ENCODE assay signal across 8 cellular contexts in genomic region chr16:67150058-67150832, GRCh38. TPM values are rescaled to one million over a fixed set of nuclear protein-coding genes. Genes with fewer than 3 reads are reported as not detected.
DNase-seq lines count a peak whose midpoint lies in the region; ATAC-seq and TF ChIP-seq lines count a peak whose summit lies in the region.

No MANE protein-coding gene starts in this region.

- H3K4me3 ChIP-seq in astrocyte of the cerebellum (ENCODE audit: low read depth, low read length), result peak overlapping the region; percentile 55
- peak overlapping the region; percentile 68 for H3K4me3 ChIP-seq in iPS-18c (ENCODE audit: insufficient read depth, low read depth, low read length)
- H3K4me3 ChIP-seq in smooth muscle cell, result peak overlapping the region; percentile 72

- no peaks in the 10 kb centered on the region for H3K36me3 ChIP-seq in smooth muscle cell (ENCODE audit: low read depth)

- no peak for TF ChIP-seq CTCF in astrocyte of the cerebellum (IDR thresholded peaks at IDR 0.05; ENCODE audit: low read depth, low read length, missing control alignments)
- TF ChIP-seq CTCF in smooth muscle cell (IDR thresholded peaks at IDR 0.05; ENCODE audit: borderline replicate concordance, insufficient read depth, poor library complexity, severe bottlenecking), result no peak

- WGBS in smooth muscle cell (ENCODE audit: low lambda C conversion rate), result 7% methylated on average over 66 of the region's 92 CpGs

- peak overlapping the region; percentile 80 for H3K27ac ChIP-seq in smooth muscle cell (ENCODE audit: low read depth)

- DNase-seq in D341Med (ENCODE audit: low spot score) (peak; percentile 83), NCI-H82 treated with DMSO at 0.1 percent for 48 hours (lab: John Stamatoyannopoulos, UW; ENCODE audit: unreplicated experiment) (peak; percentile 8), astrocyte of the cerebellum (ENCODE audit: low read depth) (no peak), smooth muscle cell (lab: John Stamatoyannopoulos, UW; ENCODE audit: unreplicated experiment) (peak; percentile 73), SKM-1 treated with dmso at 0.1 percent for 144 hours (lab: John Stamatoyannopoulos, UW; ENCODE audit: unreplicated experiment) (no peak)
- DNase-seq in NK-92 treated with Interleukin-12 subunit alpha and Interleukin-12 subunit beta, amount 100 ng/mL, for 24 hours (lab: John Stamatoyannopoulos, UW), result no peak

- H3K4me1 ChIP-seq in smooth muscle cell (ENCODE audit: low read depth), result peaks cover 6% of the 10 kb centered on the region

- no peaks in the 10 kb centered on the region for H3K79me2 ChIP-seq in smooth muscle cell (ENCODE audit: low read depth)

- H3F3A ChIP-seq in smooth muscle cell (ENCODE audit: low read depth), result no peaks in the 10 kb centered on the region

- peak overlapping the region; percentile 93 for H3K4me2 ChIP-seq in smooth muscle cell

- in situ Hi-C loops in astrocyte of the cerebellum (cut with HindIII; ENCODE audit: low sequenced_read_pairs), result no loop called here

- peaks cover 15% of the 10 kb centered on the region for H3K27me3 ChIP-seq in smooth muscle cell (ENCODE audit: low read depth)

- H3K9ac ChIP-seq in smooth muscle cell (ENCODE audit: low read depth), result peak overlapping the region; percentile 81

- H3K9me3 ChIP-seq in iPS-18c (ENCODE audit: control insufficient read depth, insufficient read depth, low read length), result peaks cover 2% of the 10 kb centered on the region
- no peaks in the 10 kb centered on the region for H3K9me3 ChIP-seq in smooth muscle cell (replicated peaks; ENCODE audit: low read depth)

- peak; percentile 45 for ATAC-seq in GM21723 (IDR thresholded peaks at IDR 0.05; ENCODE audit: unreplicated experiment)

- peak overlapping the region; percentile 73 for H2AFZ ChIP-seq in smooth muscle cell (ENCODE audit: low read depth)

- H4K20me1 ChIP-seq in smooth muscle cell (ENCODE audit: low read depth), result peaks cover 27% of the 10 kb centered on the region

RNA-seq across cellular contexts. Expression of gene B3GNT9, which starts 0.6 kb away (rescaled TPM):
- 29.9 and 30.7 TPM in 2 replicates for total RNA-seq in smooth muscle cell
- polyA plus RNA-seq in smooth muscle cell, result 35.5 and 39.3 TPM in 2 replicates

RNA-seq across cellular contexts. Expression of gene TRADD, which starts 9.5 kb away (rescaled TPM):
- 11.8 and 12.5 TPM in 2 replicates for total RNA-seq in smooth muscle cell
- polyA plus RNA-seq in smooth muscle cell, result 27.2 and 35.4 TPM in 2 replicates

RNA-seq across cellular contexts. Expression of gene FBXL8, which starts 9.5 kb away (rescaled TPM):
- 1.9 and 7.7 TPM in 2 replicates for total RNA-seq in smooth muscle cell
- 12.0 and 13.5 TPM in 2 replicates for polyA plus RNA-seq in smooth muscle cell

RNA-seq across cellular contexts. Expression of gene HSF4, which starts 14.3 kb away (rescaled TPM):
- total RNA-seq in smooth muscle cell, result 2.9 and 6.1 TPM in 2 replicates
- 2.9 and 3.9 TPM in 2 replicates for polyA plus RNA-seq in smooth muscle cell

RNA-seq across cellular contexts. Expression of gene NOL3, which starts 20.1 kb away (rescaled TPM):
- 13.9 and 33.0 TPM in 2 replicates for total RNA-seq in smooth muscle cell
- 36.4 and 47.8 TPM in 2 replicates for polyA plus RNA-seq in smooth muscle cell

Comparison
In these comparisons a context has a peak if more than half of its experiments do, and no peak if none do; other contexts are left out.
1. DNase-seq: peak in D341Med (single experiment), NCI-H82 treated with DMSO at 0.1 percent for 48 hours (single experiment) and smooth muscle cell (single experiment); none in astrocyte of the cerebellum (single experiment), NK-92 treated with Interleukin-12 subunit alpha and Interleukin-12 subunit beta, amount 100 ng/mL, for 24 hours (single experiment) and SKM-1 treated with dmso at 0.1 percent for 144 hours (single experiment).
2. Peak in every context shown above with its lines, with median percentiles within 50 percentile points of each other: H3K4me3 ChIP-seq.